In genomic region chrX:152833378-152833777, GRCh38 we compare ENCODE assay signal across 1 cellular context.
TF ChIP-seq lines count a peak whose summit lies in the region.

No MANE protein-coding gene starts in this region.

TF ChIP-seq in K562, 482 proteins besides CTCF, POLR2A, EP300 and RAD21 (continued from another document):
- TF ChIP-seq ZBTB7A (IDR thresholded peaks at IDR 0.05; ENCODE audit: borderline replicate concordance, control insufficient read depth, low read depth, low read length) (no peak), THAP7 (CRISPR knock-in tag; IDR thresholded peaks at IDR 0.05) (no peak)
